27 cellular contexts compared by ENCODE assay signal in the genomic region with DNA sequence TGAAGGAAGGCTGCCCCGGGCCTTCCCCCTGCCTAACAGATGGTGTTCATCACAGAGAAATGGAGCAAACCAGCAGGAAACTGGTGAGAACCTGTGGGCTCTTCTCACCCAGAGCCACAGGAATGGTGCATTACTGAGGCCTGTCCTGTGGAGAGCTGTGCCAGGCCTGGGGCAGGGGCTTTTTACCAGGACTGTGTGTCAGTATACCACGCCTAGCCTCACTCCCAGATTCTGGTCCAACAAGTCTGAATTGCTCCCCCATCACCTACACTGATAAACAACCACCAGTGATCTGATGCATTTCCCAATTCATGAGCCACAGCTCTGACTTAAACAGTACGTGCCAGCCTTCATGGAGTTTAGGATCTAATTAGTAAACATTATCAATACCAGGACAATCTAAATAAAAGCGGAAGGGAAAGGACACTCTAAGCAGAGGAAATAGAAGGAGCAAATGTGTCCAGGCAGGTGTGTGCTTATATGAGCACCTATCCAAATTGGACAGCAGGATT. TPM values are rescaled to one million over a fixed set of nuclear protein-coding genes. Genes with fewer than 3 reads are reported as not detected.
DNase-seq lines count a peak whose midpoint lies in the region; ATAC-seq, FAIRE-seq and TF ChIP-seq lines count a peak whose summit lies in the region.
"Had no signal": no experiment of that assay in that cellular context is flagged by ENCODE, and none has a peak within 500 bp of the region (broad histone marks: within the 10 kb centered on the region; RNA-seq: fewer than 3 reads in every experiment).

No MANE protein-coding gene starts in this region.

- intact Hi-C loops in HepG2 (cut with micrococcal nuclease; ENCODE audit: unreplicated experiment) (no loop called here), right lobe of liver (cut with DNase I) (no loop called here), right cardiac atrium (cut with DNase I) (no loop called here)

- H3K27ac Mint-ChIP-seq in endodermal cell (no peak overlapping the region), GM23338 (no peak overlapping the region)
- H3K27ac Mint-ChIP-seq in natural killer cell treated with Interleukin-12 subunit alpha and Interleukin-12 subunit beta and Interleukin-15 and Interleukin-18, amount 100 ng/mL, for 72 hours: peak overlapping the region; percentile 88 to 89
- H3K27ac Mint-ChIP-seq: CD4-positive, alpha-beta T cell; IgD-negative memory B cell had no signal

- no TSS peak for BruUV-seq in HepG2 (replicated peaks; lab: Mats Ljungman, UMichigan)

- FAIRE-seq in HepG2 (lab: Jason Lieb, UNC) (peak; percentile 26), urothelium cell line (lab: Jason Lieb, UNC) (peak; percentile 17)
- FAIRE-seq: D721Med, GM12878, GM19239, H54 had no signal

- CTCF ChIA-PET in HepG2 (lab: Yijun Ruan, JAX; ENCODE audit: low intra/inter-chr PET ratio, low total read pairs): no interaction called here

- H3K9me3 Mint-ChIP-seq in endodermal cell (no peaks in the 10 kb centered on the region), GM23338 (no peaks in the 10 kb centered on the region)
- no peaks in the 10 kb centered on the region for H3K9me3 Mint-ChIP-seq in natural killer cell treated with Interleukin-12 subunit alpha and Interleukin-12 subunit beta and Interleukin-15 and Interleukin-18, amount 100 ng/mL, for 72 hours
- H3K9me3 Mint-ChIP-seq: CD4-positive, alpha-beta T cell; IgD-negative memory B cell had no signal

- H3K4me1 ChIP-seq in HepG2 (ENCODE audit: insufficient read depth, low read length): peaks cover 11% of the 10 kb centered on the region; the same call in 1 of the 2 replicates
- H3K4me1 ChIP-seq in right lobe of liver: no peaks in the 10 kb centered on the region
- H3K4me1 ChIP-seq in endodermal cell (ENCODE audit: control insufficient read depth, insufficient read depth, low read length): no peaks in the 10 kb centered on the region
- H3K4me1 ChIP-seq in right cardiac atrium (ENCODE audit: control insufficient read depth, insufficient read depth, low read length): no peaks in the 10 kb centered on the region
- peaks cover 4% of the 10 kb centered on the region; the same call in 1 of the 2 replicates for H3K4me1 ChIP-seq in GM23338 (ENCODE audit: insufficient read depth)

- ATAC-seq in HepG2 (no peak), right lobe of liver (no peak), right cardiac atrium (no peak), GM23338 (no peak), GM19035 (IDR thresholded peaks at IDR 0.05; ENCODE audit: unreplicated experiment) (no peak)
- peak; percentile 85 to 92 for ATAC-seq in natural killer cell treated with Interleukin-12 subunit alpha and Interleukin-12 subunit beta and Interleukin-15 and Interleukin-18, amount 100 ng/mL, for 72 hours
- ATAC-seq: GM12878, Panc1 had no signal

- H3K79me2 ChIP-seq in HepG2 (ENCODE audit: insufficient read depth, low read length) (no peaks in the 10 kb centered on the region), GM23338 (replicated peaks; ENCODE audit: insufficient read depth) (no peaks in the 10 kb centered on the region)

- H3K4me1 Mint-ChIP-seq in endodermal cell (peaks cover 4% of the 10 kb centered on the region), GM23338 (peaks cover 6% of the 10 kb centered on the region)
- peaks cover 11 to 36% of the 10 kb centered on the region in 2 donors for H3K4me1 Mint-ChIP-seq in natural killer cell treated with Interleukin-12 subunit alpha and Interleukin-12 subunit beta and Interleukin-15 and Interleukin-18, amount 100 ng/mL, for 72 hours (ENCODE audit: low read depth in 2 of 2)

- H2AFZ ChIP-seq in HepG2 (ENCODE audit: low read length) (no peak overlapping the region), GM23338 (no peak overlapping the region)

- H3K27me3 Mint-ChIP-seq in endodermal cell (ENCODE audit: insufficient read depth) (peaks cover 19% of the 10 kb centered on the region), GM23338 (ENCODE audit: insufficient read depth, low read depth, poor library complexity) (peaks cover 4% of the 10 kb centered on the region)
- H3K27me3 Mint-ChIP-seq in natural killer cell treated with Interleukin-12 subunit alpha and Interleukin-12 subunit beta and Interleukin-15 and Interleukin-18, amount 100 ng/mL, for 72 hours: no peaks in the 10 kb centered on the region
- H3K27me3 Mint-ChIP-seq: CD4-positive, alpha-beta T cell had no signal

- 28% methylated on average over 4 of the region's 4 CpGs for WGBS in HepG2 (ENCODE audit: low lambda C conversion rate)
- 74% methylated on average over 4 of the region's 4 CpGs for whole genome bisulfite sequencing in right lobe of liver (ENCODE audit: insufficient coverage, low coverage, low lambda C conversion rate, missing lambda C conversion rate)
- 68 to 87% methylated on average over 4 of the region's 4 CpGs for WGBS in endodermal cell (ENCODE audit: insufficient coverage in 1 of 2, insufficient read length in 1 of 2), 2 experiments
- 76% methylated on average over 4 of the region's 4 CpGs for WGBS in right cardiac atrium

- TF ChIP-seq CTCF in HepG2 (CRISPR knock-in tag; IDR thresholded peaks at IDR 0.05): no peak
- no peak for TF ChIP-seq CTCF in right lobe of liver (IDR thresholded peaks at IDR 0.05)
- no peak for TF ChIP-seq CTCF in endodermal cell (conservative IDR thresholded peaks at IDR 0.05)
- TF ChIP-seq CTCF in GM23338 (conservative IDR thresholded peaks at IDR 0.05; ENCODE audit: low read depth in 2 of 2): no peak

- H3F3A ChIP-seq in GM23338 (replicated peaks; ENCODE audit: low read depth): no peaks in the 10 kb centered on the region

- H3K27ac ChIP-seq in HepG2 (ENCODE audit: extremely low read length, insufficient read depth, low read length) (no peak overlapping the region), right lobe of liver (no peak overlapping the region), endodermal cell (ENCODE audit: low read depth, low read length) (no peak overlapping the region), right cardiac atrium (ENCODE audit: low read length) (no peak overlapping the region), GM23338 (ENCODE audit: low read depth) (no peak overlapping the region)
- H3K27ac ChIP-seq: KMS-11, RWPE1 had no signal

- H3K36me3 Mint-ChIP-seq in endodermal cell (ENCODE audit: low read depth): no peaks in the 10 kb centered on the region
- H3K36me3 Mint-ChIP-seq in natural killer cell treated with Interleukin-12 subunit alpha and Interleukin-12 subunit beta and Interleukin-15 and Interleukin-18, amount 100 ng/mL, for 72 hours: no peaks in the 10 kb centered on the region
- H3K36me3 Mint-ChIP-seq in GM23338 (ENCODE audit: low read depth): no peaks in the 10 kb centered on the region

- TF ChIP-seq RAD21 in HepG2 (CRISPR knock-in tag; IDR thresholded peaks at IDR 0.05): no peak

- POLR2A ChIA-PET in HepG2 (lab: Yijun Ruan, JAX): no interaction called here

- in situ Hi-C loops in HepG2 (cut with HindIII; ENCODE audit: extremely low pct_ligation_motif_present, low pct_unique_long_range_greater_than_20kb): no loop called here

- H3K4me2 ChIP-seq in HepG2 (ENCODE audit: low read depth, low read length) (no peak overlapping the region), GM23338 (no peak overlapping the region)
- H3K4me2 ChIP-seq: KMS-11 had no signal

- no peaks in the 10 kb centered on the region for H3K9me2 ChIP-seq in GM23338 (ENCODE audit: insufficient read depth)

- H3K9ac ChIP-seq in HepG2 (ENCODE audit: insufficient read depth, low read depth, low read length) (no peak overlapping the region), endodermal cell (ENCODE audit: extremely low read depth, low read length, poor library complexity, severe bottlenecking) (no peak overlapping the region)
- H3K9ac ChIP-seq: KMS-11 had no signal

- H3K4me3 Mint-ChIP-seq in endodermal cell (no peak overlapping the region), GM23338 (no peak overlapping the region)
- H3K4me3 Mint-ChIP-seq in natural killer cell treated with Interleukin-12 subunit alpha and Interleukin-12 subunit beta and Interleukin-15 and Interleukin-18, amount 100 ng/mL, for 72 hours: peak overlapping the region; percentile 70
- H3K4me3 Mint-ChIP-seq: CD4-positive, alpha-beta T cell; IgD-negative memory B cell had no signal

- H3K27me3 ChIP-seq in HepG2 (ENCODE audit: control insufficient read depth in 1 of 2, insufficient read depth in 2 of 2, low read length in 2 of 2) (peaks cover 2 to 10% of the 10 kb centered on the region in 2 experiments; a peak in 3 of 5 replicates), right lobe of liver (no peaks in the 10 kb centered on the region), endodermal cell (ENCODE audit: control insufficient read depth, insufficient read depth, low read length, poor library complexity, severe bottlenecking) (no peaks in the 10 kb centered on the region), right cardiac atrium (ENCODE audit: control insufficient read depth, insufficient read depth) (no peaks in the 10 kb centered on the region), GM23338 (ENCODE audit: insufficient read depth) (no peaks in the 10 kb centered on the region)

- H4K20me1 ChIP-seq in HepG2 (ENCODE audit: insufficient read depth, low read length) (no peaks in the 10 kb centered on the region), GM23338 (replicated peaks; ENCODE audit: insufficient read depth) (0 out of 2 replicates have a peak, but pooled peaks cover 2% of the 10 kb centered on the region)

- no peak for TF ChIP-seq POLR2A in HepG2 (IDR thresholded peaks at IDR 0.05; ENCODE audit: insufficient read depth in 1 of 2, low read depth in 2 of 2, low read length in 2 of 2)
- TF ChIP-seq POLR2A in right lobe of liver (IDR thresholded peaks at IDR 0.05): no peak

- no peaks in the 10 kb centered on the region for H3K9me3 ChIP-seq in HepG2 (ENCODE audit: low read length)
- H3K9me3 ChIP-seq in right lobe of liver: no peaks in the 10 kb centered on the region
- H3K9me3 ChIP-seq in endodermal cell (ENCODE audit: control insufficient read depth, low read length): no peaks in the 10 kb centered on the region
- no peaks in the 10 kb centered on the region for H3K9me3 ChIP-seq in right cardiac atrium (ENCODE audit: control insufficient read depth, low read length)

- H3K36me3 ChIP-seq in HepG2 (replicated peaks in 1 of 2; ENCODE audit: control insufficient read depth in 1 of 2, insufficient read depth in 2 of 2, low read length in 2 of 2) (no peaks in the 10 kb centered on the region), right lobe of liver (no peaks in the 10 kb centered on the region), endodermal cell (ENCODE audit: control insufficient read depth, insufficient read depth, low read length) (no peaks in the 10 kb centered on the region), GM23338 (ENCODE audit: insufficient read depth) (no peaks in the 10 kb centered on the region)

- H3K4me3 ChIP-seq in HepG2 (replicated peaks in 1 of 3; ENCODE audit: insufficient read depth in 1 of 3, low read depth in 2 of 3, low read length in 3 of 3) (no peak overlapping the region), right lobe of liver (no peak overlapping the region), endodermal cell (ENCODE audit: low read length) (no peak overlapping the region), right cardiac atrium (ENCODE audit: low read length) (no peak overlapping the region), GM23338 (no peak overlapping the region)
- H3K4me3 ChIP-seq: GM12878 had no signal

- DNase-seq in HepG2 (ENCODE audit: low spot score) (no peak), right lobe of liver (no peak), endodermal cell (peak; percentile 29), urothelium cell line (ENCODE audit: low spot score) (no peak), right cardiac atrium (no peak), GM23338 (ENCODE audit: low spot score) (no peak)
- peak; percentile 67 for DNase-seq in natural killer cell treated with Interleukin-12 subunit alpha and Interleukin-12 subunit beta and Interleukin-15 and Interleukin-18, amount 100 ng/mL, for 72 hours (ENCODE audit: low spot score)
- DNase-seq: CD4-positive, alpha-beta T cell; MM.1S; NCI-H1694; NCI-H2029 treated with DMSO at 0.1 percent for 48 hours; NCI-H2227 treated with DMSO at 0.1 percent for 48 hours; NCI-H510A; NCI-H69; SHP77 had no signal

- no peak for TF ChIP-seq EP300 in HepG2 (IDR thresholded peaks at IDR 0.05; ENCODE audit: low read depth in 2 of 2, low read length in 2 of 2)
- TF ChIP-seq EP300 in HepG2 (CRISPR knock-in tag; IDR thresholded peaks at IDR 0.05; ENCODE audit: borderline replicate concordance): no peak

RNA-seq across cellular contexts. Expression of a gene that starts 8.9 kb away (rescaled TPM):
- total RNA-seq in HepG2 (2016; rRNA removed; fragmentation: Illumina TruSeq; extraction: Trizol): 105 and 130 TPM in 2 replicates
- 22.6 and 22.7 TPM in 2 replicates for total RNA-seq in HepG2 (2016; cell fraction: cytosol; rRNA removed; fragmentation: Illumina TruSeq; extraction: Trizol; ENCODE audit: low read depth)
- total RNA-seq in HepG2 (2016; cell fraction: insoluble cytoplasmic fraction; rRNA removed; fragmentation: Illumina TruSeq; extraction: Trizol): 106 and 144 TPM in 2 replicates
- 48.1 and 55.5 TPM in 2 replicates for total RNA-seq in HepG2 (2016; cell fraction: membrane; rRNA removed; fragmentation: Illumina TruSeq; extraction: Trizol)
- 47.4 and 51.2 TPM in 2 replicates for total RNA-seq in HepG2 (2016; cell fraction: nucleus; rRNA removed; fragmentation: Illumina TruSeq; extraction: Trizol)
- 124 and 137 TPM in 2 replicates for polyA plus RNA-seq in HepG2 (2011; rRNA removed)
- polyA plus RNA-seq in HepG2 (2011; cell fraction: cytosol; rRNA removed): 118 and 121 TPM in 2 replicates
- polyA plus RNA-seq in HepG2 (2011; cell fraction: nucleus; rRNA removed): 36.3 and 40.1 TPM in 2 replicates
- polyA plus RNA-seq in HepG2 (2012): 107 and 124 TPM in 2 replicates
- polyA plus RNA-seq in HepG2 (2016; cell fraction: cytosol; fragmentation: Illumina TruSeq; extraction: Trizol; ENCODE audit: low read depth): 26.7 and 29.0 TPM in 2 replicates
- polyA plus RNA-seq in HepG2 (2016; cell fraction: insoluble cytoplasmic fraction; fragmentation: Illumina TruSeq; extraction: Trizol; ENCODE audit: low read depth): 184 and 199 TPM in 2 replicates
- 57.6 and 62.2 TPM in 2 replicates for polyA plus RNA-seq in HepG2 (2016; cell fraction: membrane; fragmentation: Illumina TruSeq; extraction: Trizol; ENCODE audit: low read depth)
- polyA plus RNA-seq in HepG2 (2016; cell fraction: nucleus; fragmentation: Illumina TruSeq; extraction: Trizol; ENCODE audit: insufficient read depth, low read depth): 105 and 115 TPM in 2 replicates
- polyA minus RNA-seq in HepG2 (2011; rRNA and poly(A)+ RNA removed; ENCODE audit: low replicate concordance): 25.9 and 35.0 TPM in 2 replicates
- 23.1 and 30.6 TPM in 2 replicates for polyA minus RNA-seq in HepG2 (2011; cell fraction: cytosol; rRNA and poly(A)+ RNA removed)
- polyA minus RNA-seq in HepG2 (2011; cell fraction: nucleus; rRNA and poly(A)+ RNA removed): 23.6 and 37.7 TPM in 2 replicates
- 10 to 100 TPM; 16.6 to 33.1 (median 22.6) TPM for total RNA-seq in right lobe of liver
- total RNA-seq in endodermal cell: 10 to 100 TPM; 61.1 to 85.2 TPM
- polyA plus RNA-seq in endodermal cell (2013, experiment 1 of 2): 121 TPM
- 111 TPM for polyA plus RNA-seq in endodermal cell (2013, experiment 2 of 2)
- 10 to 100 TPM; 87.1 to 92.6 TPM for total RNA-seq in natural killer cell treated with Interleukin-12 subunit alpha and Interleukin-12 subunit beta and Interleukin-15 and Interleukin-18, amount 100 ng/mL, for 72 hours
- total RNA-seq in right cardiac atrium: 10 to 100 TPM; 20.2 to 29.0 (median 26.7) TPM
- 47.4 TPM for polyA plus RNA-seq in right cardiac atrium
- total RNA-seq in GM23338 (2014; rRNA removed; shearing (Covaris generic)): 57.2 and 68.4 TPM in 2 replicates
- polyA plus RNA-seq in GM23338 (2016; fragmentation: Nextera tagmentation; extraction: Ambion mirVana): 287 and 292 TPM in 2 replicates

RNA-seq across cellular contexts. Expression of a gene that starts 24.9 kb away (rescaled TPM):
- 0.13 and 0.14 TPM in 2 replicates for total RNA-seq in HepG2 (2016; rRNA removed; fragmentation: Illumina TruSeq; extraction: Trizol)
- not detected in 2 replicates for total RNA-seq in HepG2 (2016; cell fraction: cytosol; rRNA removed; fragmentation: Illumina TruSeq; extraction: Trizol; ENCODE audit: low read depth)
- 0.06 and 0.43 TPM in 2 replicates for total RNA-seq in HepG2 (2016; cell fraction: insoluble cytoplasmic fraction; rRNA removed; fragmentation: Illumina TruSeq; extraction: Trizol)
- 0.15 TPM in 1 of 2 replicates, not detected in the other for total RNA-seq in HepG2 (2016; cell fraction: membrane; rRNA removed; fragmentation: Illumina TruSeq; extraction: Trizol)
- total RNA-seq in HepG2 (2016; cell fraction: nucleus; rRNA removed; fragmentation: Illumina TruSeq; extraction: Trizol): 0.28 TPM in 1 of 2 replicates, not detected in the other
- polyA plus RNA-seq in HepG2 (2011; rRNA removed): not detected in 2 replicates
- 0.04 and 0.05 TPM in 2 replicates for polyA plus RNA-seq in HepG2 (2011; cell fraction: cytosol; rRNA removed)
- polyA plus RNA-seq in HepG2 (2011; cell fraction: nucleus; rRNA removed): not detected in 2 replicates
- 0.12 TPM in 1 of 2 replicates, not detected in the other for polyA plus RNA-seq in HepG2 (2012)
- polyA plus RNA-seq in HepG2 (2016; cell fraction: cytosol; fragmentation: Illumina TruSeq; extraction: Trizol; ENCODE audit: low read depth): 0.11 and 0.15 TPM in 2 replicates
- polyA plus RNA-seq in HepG2 (2016; cell fraction: insoluble cytoplasmic fraction; fragmentation: Illumina TruSeq; extraction: Trizol; ENCODE audit: low read depth): 0.32 and 0.35 TPM in 2 replicates
- polyA plus RNA-seq in HepG2 (2016; cell fraction: membrane; fragmentation: Illumina TruSeq; extraction: Trizol; ENCODE audit: low read depth): not detected in 2 replicates
- 0.45 and 0.98 TPM in 2 replicates for polyA plus RNA-seq in HepG2 (2016; cell fraction: nucleus; fragmentation: Illumina TruSeq; extraction: Trizol; ENCODE audit: insufficient read depth, low read depth)
- polyA minus RNA-seq in HepG2 (2011; rRNA and poly(A)+ RNA removed; ENCODE audit: low replicate concordance): 0.28 TPM in 1 of 2 replicates, not detected in the other
- not detected in 2 replicates for polyA minus RNA-seq in HepG2 (2011; cell fraction: cytosol; rRNA and poly(A)+ RNA removed)
- polyA minus RNA-seq in HepG2 (2011; cell fraction: nucleus; rRNA and poly(A)+ RNA removed): not detected in 2 replicates
- total RNA-seq in right lobe of liver: 10 to 100 TPM in 1 of 6 experiments, 1 to 10 TPM in 4, under 1 TPM in 1; 0.39 to 12.8 (median 1.1) TPM
- 1 to 10 TPM; 1.5 to 1.6 TPM for total RNA-seq in endodermal cell
- polyA plus RNA-seq in endodermal cell (2013, experiment 1 of 2): 7.3 TPM
- polyA plus RNA-seq in endodermal cell (2013, experiment 2 of 2): 12.0 TPM
- total RNA-seq in natural killer cell treated with Interleukin-12 subunit alpha and Interleukin-12 subunit beta and Interleukin-15 and Interleukin-18, amount 100 ng/mL, for 72 hours: not detected
- 10 to 100 TPM in 1 of 4 donors, 1 to 10 TPM in 3; 1.4 to 26.4 (median 5.2) TPM for total RNA-seq in right cardiac atrium
- 33.6 TPM for polyA plus RNA-seq in right cardiac atrium
- total RNA-seq in GM23338 (2014; rRNA removed; shearing (Covaris generic)): 8.5 and 8.8 TPM in 2 replicates
- 6.3 and 8.0 TPM in 2 replicates for polyA plus RNA-seq in GM23338 (2016; fragmentation: Nextera tagmentation; extraction: Ambion mirVana)
- total RNA-seq: A172; CD4-positive, alpha-beta T cell; G401; OCI-LY7 had no signal
- polyA plus RNA-seq: IgD-negative memory B cell had no signal

Comparison
In these comparisons a context has a peak if more than half of its experiments do, and no peak if none do; other contexts are left out.
1. ATAC-seq: peak in natural killer cell treated with Interleukin-12 subunit alpha and Interleukin-12 subunit beta and Interleukin-15 and Interleukin-18, amount 100 ng/mL, for 72 hours (2 of 2); none in HepG2 (single experiment), right lobe of liver (0 of 4), right cardiac atrium (0 of 2), GM23338 (single experiment) and GM19035 (single experiment).
2. DNase-seq: peak in endodermal cell (single experiment) and natural killer cell treated with Interleukin-12 subunit alpha and Interleukin-12 subunit beta and Interleukin-15 and Interleukin-18, amount 100 ng/mL, for 72 hours (single experiment); none in HepG2 (single experiment), right lobe of liver (0 of 3), urothelium cell line (single experiment), right cardiac atrium (0 of 3) and GM23338 (single experiment).
3. H3K27ac Mint-ChIP-seq: peak in natural killer cell treated with Interleukin-12 subunit alpha and Interleukin-12 subunit beta and Interleukin-15 and Interleukin-18, amount 100 ng/mL, for 72 hours (2 of 2); none in endodermal cell (single experiment) and GM23338 (single experiment).